ENCODE assay signal across 14 cellular contexts in the genomic region with DNA sequence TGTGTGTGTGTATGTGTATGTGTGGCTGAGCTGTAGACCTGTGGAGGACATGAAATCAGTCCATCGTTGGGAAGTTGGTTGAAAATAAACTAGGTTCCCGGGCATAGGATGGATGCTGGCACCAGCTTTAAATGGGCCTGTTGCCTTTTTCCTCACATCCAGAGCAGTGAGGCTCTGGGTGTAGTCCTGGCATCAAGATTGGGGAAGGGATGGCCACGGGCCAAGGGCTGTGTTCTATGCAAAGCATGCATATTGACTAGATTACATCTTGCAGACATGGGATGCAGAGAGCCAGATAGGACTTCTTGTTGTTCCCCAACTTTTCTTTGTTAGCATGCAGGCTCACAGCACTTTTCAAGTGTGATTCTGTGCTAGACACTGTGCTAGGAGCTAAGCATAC.
A peak's percentile ranks its signal among the peaks of the same experiment; 100 is the strongest.
DNase-seq lines count a peak whose midpoint lies in the region; ATAC-seq and TF ChIP-seq lines count a peak whose summit lies in the region.
"Had no signal": no experiment of that assay in that cellular context is flagged by ENCODE, and none has a peak within 500 bp of the region (broad histone marks: within the 10 kb centered on the region; RNA-seq: fewer than 3 reads in every experiment).

No MANE protein-coding gene starts in this region.

- no peaks in the 10 kb centered on the region for H3K9me3 ChIP-seq in colonic mucosa
- H3K9me3 ChIP-seq: Caco-2 had no signal

- H3K4me1 ChIP-seq in colonic mucosa, result no peaks in the 10 kb centered on the region
- H3K4me1 ChIP-seq: Caco-2 had no signal

- intact Hi-C loops in dorsolateral prefrontal cortex (cut with DNase I), result loop anchor here (5.0 to 10.0 kb wide), 4 partner anchors 73 to 303 kb away; partner anchors contain the start of gene NCAM1 (in 2 of the 2)
- intact Hi-C loops in colonic mucosa (cut with DNase I), result no loop called here

- H3K27ac ChIP-seq in dorsolateral prefrontal cortex, result peak overlapping the region in 39 of 59 donors; percentile 6 to 83 (median 65)
- H3K27ac ChIP-seq in temporal lobe (ENCODE audit: low read depth, low read length), result peak overlapping the region; percentile 34
- no peak overlapping the region for H3K27ac ChIP-seq in colonic mucosa
- H3K27ac ChIP-seq: C4-2B had no signal

- H3K36me3 ChIP-seq in colonic mucosa, result no peaks in the 10 kb centered on the region

- DNase-seq in NCI-H446 (lab: John Stamatoyannopoulos, UW) (peak; percentile 84 to 93), dorsolateral prefrontal cortex (peak in 2 of 10 donors; percentile 15 to 50), iPS-NIHi7 (ENCODE audit: extremely low spot score) (peak; percentile 1), colonic mucosa (no peak)
- DNase-seq in effector CD4-positive, alpha-beta T cell, result no peak
- DNase-seq: ACHN; Caco-2; CD4-positive, alpha-beta T cell; HCEC 1CT had no signal

- H3K27me3 ChIP-seq in dorsolateral prefrontal cortex (no peaks in the 10 kb centered on the region), colonic mucosa (no peaks in the 10 kb centered on the region)

- TF ChIP-seq CTCF in dorsolateral prefrontal cortex (IDR thresholded peaks at IDR 0.05 in 54 of 56, conservative IDR thresholded peaks at IDR 0.05 in 2 of 56; ENCODE audit: low read depth in 1 of 56, partially characterized antibody in 56 of 56) (no peak), colonic mucosa (IDR thresholded peaks at IDR 0.05) (no peak)

- H3K4me3 ChIP-seq in dorsolateral prefrontal cortex (no peak overlapping the region), colonic mucosa (no peak overlapping the region)
- H3K4me3 ChIP-seq: GM23338 had no signal

- ATAC-seq in GM18519 (IDR thresholded peaks at IDR 0.05; ENCODE audit: low FRiP score, unreplicated experiment) (no peak), GM21447 (IDR thresholded peaks at IDR 0.05; ENCODE audit: unreplicated experiment) (no peak)
- ATAC-seq: GM23338 had no signal

- no peak overlapping the region for H3K9ac ChIP-seq in colonic mucosa (ENCODE audit: low read depth in 2 of 2, low read length in 2 of 2)

Comparison
In these comparisons a context has a peak if more than half of its experiments do, and no peak if none do; other contexts are left out.
1. DNase-seq: peak in NCI-H446 (2 of 2) and iPS-NIHi7 (single experiment); none in colonic mucosa (single experiment) and effector CD4-positive, alpha-beta T cell (single experiment).